Comparison of ENCODE assay signal across 8 cellular contexts in genomic region chr9:79573697-79573976, GRCh38. TPM values are rescaled to one million over a fixed set of nuclear protein-coding genes. Genes with fewer than 3 reads are reported as not detected.
DNase-seq lines count a peak whose midpoint lies in the region; ATAC-seq, FAIRE-seq and TF ChIP-seq lines count a peak whose summit lies in the region.

No MANE protein-coding gene starts in this region.

- no peak for ATAC-seq in HG03354 (IDR thresholded peaks at IDR 0.05; ENCODE audit: poor library complexity, severe bottlenecking, unreplicated experiment)

- peaks cover 18 to 53% (median 47%) of the 10 kb centered on the region in 4 donors for H3K4me1 ChIP-seq in esophagus muscularis mucosa

- H3K36me3 Mint-ChIP-seq in progenitor cell of endocrine pancreas (ENCODE audit: insufficient read depth), result peaks cover 13% of the 10 kb centered on the region

- peak; percentile 61 for DNase-seq in NCI-H69 (lab: John Stamatoyannopoulos, UW)
- peak; percentile 37 for DNase-seq in esophagus muscularis mucosa (ENCODE audit: extremely low spot score)
- no peak for DNase-seq in progenitor cell of endocrine pancreas (ENCODE audit: low spot score, unreplicated experiment)
- DNase-seq in DMS79 (lab: John Stamatoyannopoulos, UW), result no peak
- DNase-seq in NCI-H128 (lab: John Stamatoyannopoulos, UW; ENCODE audit: unreplicated experiment), result no peak
- DNase-seq in D341Med (ENCODE audit: low spot score), result no peak

- intact Hi-C loops in esophagus muscularis mucosa (cut with DNase I), result loop anchor here (10.0 kb wide), 1 partner anchor 601 kb away; no protein-coding TSS in a partner anchor

- H3K27ac Mint-ChIP-seq in progenitor cell of endocrine pancreas, result peak overlapping the region; percentile 97

- TF ChIP-seq CTCF in esophagus muscularis mucosa (IDR thresholded peaks at IDR 0.05) (no peak), progenitor cell of endocrine pancreas (IDR thresholded peaks at IDR 0.05; ENCODE audit: unreplicated experiment) (no peak)

- peak overlapping the region; percentile 85 to 100 (median 99) for H3K4me3 ChIP-seq in esophagus muscularis mucosa

- H3K36me3 ChIP-seq in esophagus muscularis mucosa, result no peaks in the 10 kb centered on the region

- no peaks in the 10 kb centered on the region for H3K9me3 ChIP-seq in esophagus muscularis mucosa

- H3K4me3 Mint-ChIP-seq in progenitor cell of endocrine pancreas (ENCODE audit: low read depth), result peak overlapping the region; percentile 87

- no peak for TF ChIP-seq EP300 in esophagus muscularis mucosa (IDR thresholded peaks at IDR 0.05)

- peak overlapping the region; percentile 95 to 97 (median 96) for H3K27ac ChIP-seq in esophagus muscularis mucosa (replicated peaks in 1 of 4)

- 15% methylated on average over 6 of the region's 6 CpGs for WGBS in esophagus muscularis mucosa

- peak; percentile 73 for FAIRE-seq in G401.6 (lab: Jason Lieb, UNC)

- H3K27me3 Mint-ChIP-seq in progenitor cell of endocrine pancreas, result peaks cover 36% of the 10 kb centered on the region

- no peaks in the 10 kb centered on the region for H3K9me3 Mint-ChIP-seq in progenitor cell of endocrine pancreas (ENCODE audit: low read depth)

- no peak for TF ChIP-seq POLR2A in esophagus muscularis mucosa (IDR thresholded peaks at IDR 0.05; ENCODE audit: low read depth)

- no peaks in the 10 kb centered on the region for H3K27me3 ChIP-seq in esophagus muscularis mucosa

- peaks cover 35% of the 10 kb centered on the region for H3K4me1 Mint-ChIP-seq in progenitor cell of endocrine pancreas (ENCODE audit: low read depth)

RNA-seq across cellular contexts. Expression of gene TLE4, which starts 1.9 kb away (rescaled TPM):
- total RNA-seq in esophagus muscularis mucosa (10 to 100 TPM; 30.0 to 36.1 (median 34.3) TPM), progenitor cell of endocrine pancreas (54.1 and 55.6 TPM in 2 replicates)

Comparison
In these comparisons a context has a peak if more than half of its experiments do, and no peak if none do; other contexts are left out.
1. DNase-seq: peak in NCI-H69 (single experiment) and esophagus muscularis mucosa (single experiment); none in progenitor cell of endocrine pancreas (single experiment), DMS79 (single experiment), NCI-H128 (single experiment) and D341Med (single experiment).